24 cellular contexts compared by ENCODE assay signal in the genomic region with DNA sequence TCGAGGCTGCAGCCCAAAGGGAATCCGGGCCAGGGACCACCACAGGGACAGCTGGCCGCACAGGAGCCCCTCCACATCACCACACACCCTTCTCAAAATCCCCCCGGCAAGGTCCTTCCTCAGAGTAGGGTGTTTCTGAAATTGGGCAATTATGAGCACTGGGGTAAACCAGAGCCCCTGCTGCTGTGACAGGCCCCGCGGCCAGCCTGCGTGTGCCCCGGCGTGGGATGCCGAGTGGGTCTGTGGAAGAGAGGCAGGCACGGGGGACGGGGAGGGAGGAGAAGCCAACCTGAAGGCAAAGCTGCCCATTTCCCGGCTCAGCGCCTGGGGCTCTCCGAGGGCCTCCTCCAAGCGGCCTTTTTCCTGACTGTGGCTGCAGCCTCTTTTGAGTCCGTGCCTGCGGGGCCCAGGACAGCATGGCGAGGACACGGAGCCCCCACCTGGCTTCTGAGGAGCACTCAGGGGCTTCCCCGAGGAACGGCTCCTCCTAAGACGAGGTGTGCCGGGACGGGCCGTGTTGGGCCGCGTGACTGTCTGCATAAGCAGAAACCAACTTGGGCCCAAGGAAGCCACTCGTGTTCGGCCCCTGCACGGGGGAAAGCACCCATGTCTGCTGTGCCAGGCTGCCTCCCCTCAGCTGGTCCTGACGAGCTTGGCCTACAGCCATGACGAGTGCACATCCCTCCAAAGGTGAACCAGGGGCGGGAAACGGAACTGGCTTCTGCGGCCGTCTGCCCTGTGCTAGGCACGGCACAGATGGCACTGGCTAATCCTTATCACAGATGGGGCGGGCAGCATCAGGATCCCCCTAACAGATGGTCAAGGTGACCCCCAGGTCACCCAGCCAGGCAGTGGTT.
"Had no signal": no experiment of that assay in that cellular context is flagged by ENCODE, and none has a peak within 500 bp of the region (broad histone marks: within the 10 kb centered on the region; RNA-seq: fewer than 3 reads in every experiment).

No MANE protein-coding gene starts in this region.

- H3K4me2 ChIP-seq: smooth muscle cell had no signal

- ATAC-seq: activated CD8-positive, alpha-beta memory T cell treated with anti-CD3 and anti-CD28 coated beads, Interleukin-2, amount 10 ng/mL, durations not matched to agents 7 days and 5 days; activated CD8-positive, alpha-beta T cell treated with anti-CD3 and anti-CD28 coated beads for 36 hours; gastroesophageal sphincter; heart left ventricle; left cardiac atrium; stimulated activated memory B cell treated with anti-CD40 and anti-IgM and Interleukin-4, amounts not matched to agents 10 μg/mL and 1 μg/mL and 100 μg/mL, for 72 hours had no signal

- DNase-seq: activated CD4-positive, alpha-beta T cell treated with anti-CD3 and anti-CD28 coated beads, Interleukin-2, amount 10 ng/mL, durations not matched to agents 7 days and 5 days; activated CD4-positive, CD25-positive, alpha-beta regulatory T cell treated with anti-CD3 and anti-CD28 coated beads, Interleukin-2, amount 50 U/mL, for 72 hours; activated CD8-positive, alpha-beta memory T cell treated with anti-CD3 and anti-CD28 coated beads, Interleukin-2, amount 10 ng/mL, durations not matched to agents 7 days and 5 days; activated CD8-positive, alpha-beta T cell treated with anti-CD3 and anti-CD28 coated beads for 36 hours; activated effector memory CD4-positive, alpha-beta T cell treated with anti-CD3 and anti-CD28 coated beads, Interleukin-2, amount 50 U/mL, for 16 hours; activated naive CD4-positive, alpha-beta T cell treated with anti-CD3 and anti-CD28 coated beads, Interleukin-2, amount 10 ng/mL, durations not matched to agents 7 days and 5 days; activated T-cell treated with anti-CD3 and anti-CD28 coated beads for 4 hours; amygdala; cerebellar nuclear complex; left cardiac atrium; midbrain; nucleus accumbens; sigmoid colon; stimulated activated CD4-positive, alpha-beta T cell treated with anti-CD3 and anti-CD28 coated beads, Interleukin-15, amount 100 ng/mL, for 24 hours; stomach had no signal

- H3K4me3 ChIP-seq: coronary artery, gastroesophageal sphincter, heart left ventricle, sigmoid colon, smooth muscle cell, stomach, suprapubic skin, tibial nerve had no signal

- H3K27me3 ChIP-seq: gastroesophageal sphincter, heart left ventricle, sigmoid colon, stomach, suprapubic skin, tibial nerve had no signal

- H3K9me3 ChIP-seq: gastroesophageal sphincter, heart left ventricle, sigmoid colon, stomach, suprapubic skin, tibial nerve had no signal

- H3K4me1 ChIP-seq: gastroesophageal sphincter, heart left ventricle, suprapubic skin, tibial nerve had no signal

- H3K27ac ChIP-seq: coronary artery, epithelial cell of prostate, gastroesophageal sphincter, heart left ventricle, sigmoid colon, stomach, suprapubic skin, tibial nerve, VCaP had no signal
